In genomic region chr12:121796855-121797751, GRCh38 we compare ENCODE assay signal across 1 cellular context.
TF ChIP-seq lines count a peak whose summit lies in the region.

No MANE protein-coding gene starts in this region.

TF ChIP-seq in HepG2, 621 proteins besides CTCF, POLR2A, EP300 and RAD21 (continued from another document and continues in another):
- TF ChIP-seq UBTF (CRISPR knock-in tag; IDR thresholded peaks at IDR 0.05) (peak; percentile 84), AKAP8 (CRISPR knock-in tag; IDR thresholded peaks at IDR 0.05) (peak; percentile 99), RBAK (CRISPR knock-in tag; IDR thresholded peaks at IDR 0.05) (no peak), ZFP1 (CRISPR knock-in tag; IDR thresholded peaks at IDR 0.05) (peak; percentile 85), POLR2G (IDR thresholded peaks at IDR 0.05; ENCODE audit: low read depth, low read length) (peak; percentile 89), PBX2 (CRISPR knock-in tag; IDR thresholded peaks at IDR 0.05) (no peak), KLF6 (CRISPR knock-in tag; IDR thresholded peaks at IDR 0.05) (peak; percentile 72; the same call in 1 of the 2 replicates), KDM5A (IDR thresholded peaks at IDR 0.05; ENCODE audit: borderline replicate concordance, low read length) (no peak), SETDB1 (CRISPR knock-in tag; IDR thresholded peaks at IDR 0.05; ENCODE audit: borderline replicate concordance) (no peak), SRF (IDR thresholded peaks at IDR 0.05; ENCODE audit: low read depth, low read length) (0 out of 2 replicates have a peak, but pooled peaks have one; percentile 4), ZNF770 (CRISPR knock-in tag; IDR thresholded peaks at IDR 0.05) (peak; percentile 94), ZNF780A (CRISPR knock-in tag; IDR thresholded peaks at IDR 0.05) (no peak), ZSCAN21 (CRISPR knock-in tag; IDR thresholded peaks at IDR 0.05; ENCODE audit: borderline replicate concordance) (peak; percentile 28; the same call in 1 of the 2 replicates), FOXP4 (CRISPR knock-in tag; IDR thresholded peaks at IDR 0.05) (peak; percentile 58; the same call in 1 of the 2 replicates), ZNF841 (CRISPR knock-in tag; IDR thresholded peaks at IDR 0.05; ENCODE audit: borderline replicate concordance) (no peak), PHF20 (CRISPR knock-in tag; IDR thresholded peaks at IDR 0.05) (peak; percentile 61), SMAD3 (CRISPR knock-in tag; IDR thresholded peaks at IDR 0.05) (0 out of 2 replicates have a peak, but pooled peaks have one; percentile 62), ZNF704 (CRISPR knock-in tag; IDR thresholded peaks at IDR 0.05; ENCODE audit: borderline replicate concordance) (no peak), ZNF629 (CRISPR knock-in tag; conservative IDR thresholded peaks at IDR 0.05) (no peak), PATZ1 (CRISPR knock-in tag; IDR thresholded peaks at IDR 0.05) (peak; percentile 88), SATB2 (CRISPR knock-in tag; IDR thresholded peaks at IDR 0.05) (no peak), ZNF83 (CRISPR knock-in tag; IDR thresholded peaks at IDR 0.05; ENCODE audit: borderline replicate concordance) (no peak), TEAD3 (CRISPR knock-in tag; optimal IDR thresholded peaks at IDR 0.05; ENCODE audit: borderline replicate concordance) (peak; percentile 75), HNRNPH1 (optimal IDR thresholded peaks at IDR 0.05; ENCODE audit: low read depth, low read length) (no peak), SPEN (CRISPR knock-in tag; IDR thresholded peaks at IDR 0.05; ENCODE audit: low read depth) (peak; percentile 90), ZBTB1 (CRISPR knock-in tag; IDR thresholded peaks at IDR 0.05; ENCODE audit: borderline replicate concordance) (no peak), MLXIP (CRISPR knock-in tag; IDR thresholded peaks at IDR 0.05; ENCODE audit: borderline replicate concordance) (no peak), SKIL (CRISPR knock-in tag; IDR thresholded peaks at IDR 0.05; ENCODE audit: borderline replicate concordance) (peak; percentile 85; the same call in 1 of the 2 replicates), NCOR1 (IDR thresholded peaks at IDR 0.05; ENCODE audit: borderline replicate concordance, low read length) (peak; percentile 48; the same call in 1 of the 2 replicates), ZNF616 (CRISPR knock-in tag; IDR thresholded peaks at IDR 0.05; ENCODE audit: low read depth) (no peak), ZNF782 (CRISPR knock-in tag; IDR thresholded peaks at IDR 0.05; ENCODE audit: borderline replicate concordance) (no peak), PITX1 (CRISPR knock-in tag; IDR thresholded peaks at IDR 0.05) (0 out of 2 replicates have a peak, but pooled peaks have one; percentile 42), ZBTB34 (CRISPR knock-in tag; IDR thresholded peaks at IDR 0.05) (peak; percentile 64; the same call in 1 of the 2 replicates), TBX2 (CRISPR knock-in tag; IDR thresholded peaks at IDR 0.05; ENCODE audit: borderline replicate concordance) (peak; percentile 89), STAT6 (CRISPR knock-in tag; IDR thresholded peaks at IDR 0.05; ENCODE audit: borderline replicate concordance) (no peak)
